Comparison of ENCODE assay signal across 9 cellular contexts in the genomic region with DNA sequence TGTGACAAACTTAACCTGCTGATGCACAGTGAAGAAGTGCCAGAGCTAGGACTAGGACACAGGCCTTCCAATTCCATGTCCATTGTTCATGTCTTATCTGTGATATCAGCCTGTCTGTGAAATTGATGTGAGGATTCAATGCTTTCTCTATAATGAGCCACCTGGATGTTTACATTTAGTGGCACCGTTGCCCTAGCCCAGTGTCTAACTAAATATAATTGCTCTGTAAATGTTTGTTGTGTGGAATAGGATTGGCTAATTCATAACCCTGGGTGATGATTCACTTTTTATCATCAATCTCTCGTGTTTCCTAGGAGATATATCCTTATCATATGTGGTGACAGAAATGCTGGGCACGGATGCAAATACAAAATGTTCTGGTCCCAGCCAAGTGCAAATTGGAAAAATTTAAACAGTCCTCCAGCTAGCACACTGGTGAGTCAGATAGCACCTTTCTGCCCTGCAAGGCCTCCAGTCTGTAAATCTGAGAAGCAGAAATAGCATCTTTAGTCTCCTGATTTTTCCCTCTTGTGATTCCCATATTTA. TPM values are rescaled to one million over a fixed set of nuclear protein-coding genes. Genes with fewer than 3 reads are reported as not detected.
DNase-seq lines count a peak whose midpoint lies in the region; ATAC-seq and TF ChIP-seq lines count a peak whose summit lies in the region.
"Had no signal": no experiment of that assay in that cellular context is flagged by ENCODE, and none has a peak within 500 bp of the region (broad histone marks: within the 10 kb centered on the region; RNA-seq: fewer than 3 reads in every experiment).

No MANE protein-coding gene starts in this region.

- TF ChIP-seq CTCF in foreskin fibroblast (IDR thresholded peaks at IDR 0.05; ENCODE audit: low read depth, low read length) (no peak), MM.1S (IDR thresholded peaks at IDR 0.05; ENCODE audit: low read length) (no peak)

- intact Hi-C loops in sciatic nerve (cut with DNase I), result no loop called here

- H3K4me1 ChIP-seq in MM.1S (ENCODE audit: low read length), result no peaks in the 10 kb centered on the region

- H3K4me2 ChIP-seq in MM.1S (ENCODE audit: low read depth, low read length), result no peak overlapping the region

- H3K9me3 ChIP-seq in MG63 (peaks cover 4% of the 10 kb centered on the region; the same call in 1 of the 2 replicates), MM.1S (replicated peaks; ENCODE audit: insufficient read depth, low read length) (no peaks in the 10 kb centered on the region)

- no peak overlapping the region for H3K4me3 ChIP-seq in MG63
- no peak overlapping the region for H3K4me3 ChIP-seq in foreskin fibroblast (ENCODE audit: low read depth in 1 of 2, low read length in 2 of 2)
- no peak overlapping the region for H3K4me3 ChIP-seq in MM.1S (ENCODE audit: low read length)

- H3K36me3 ChIP-seq in MG63 (no peaks in the 10 kb centered on the region), MM.1S (replicated peaks; ENCODE audit: insufficient read depth, low read length) (no peaks in the 10 kb centered on the region)

- no peak for ATAC-seq in sciatic nerve

- no peak overlapping the region for H3K9ac ChIP-seq in MM.1S (ENCODE audit: low read length)

- H3K27ac ChIP-seq in MM.1S (ENCODE audit: low read length), result no peak overlapping the region

- H2AFZ ChIP-seq in MM.1S (ENCODE audit: low read length), result no peak overlapping the region

- DNase-seq in Ammon's horn (ENCODE audit: low spot score), result peak; percentile 14
- DNase-seq in MG63, result peak; percentile 63
- peak; percentile 40 for DNase-seq in RKO (ENCODE audit: low spot score)
- DNase-seq in foreskin fibroblast, result peak; percentile 85
- DNase-seq in sciatic nerve (ENCODE audit: low spot score), result no peak
- no peak for DNase-seq in MM.1S
- no peak for DNase-seq in SKM-1 (lab: John Stamatoyannopoulos, UW; ENCODE audit: unreplicated experiment)
- no peak for DNase-seq in ureter (ENCODE audit: low spot score)
- DNase-seq: mesendoderm had no signal

- no peaks in the 10 kb centered on the region for H3F3A ChIP-seq in MM.1S (ENCODE audit: insufficient read depth, low read length)

- H4K20me1 ChIP-seq in MM.1S (ENCODE audit: insufficient read depth, low read length), result no peaks in the 10 kb centered on the region

- H3K9me2 ChIP-seq in MM.1S (replicated peaks; ENCODE audit: insufficient read depth, low read length), result no peaks in the 10 kb centered on the region

- no peaks in the 10 kb centered on the region for H3K79me2 ChIP-seq in MM.1S (ENCODE audit: low read length)

- H3K27me3 ChIP-seq in MG63 (no peaks in the 10 kb centered on the region), MM.1S (replicated peaks; ENCODE audit: insufficient read depth, low read length) (no peaks in the 10 kb centered on the region)

RNA-seq across cellular contexts. Expression of a gene that starts 46.9 kb away (rescaled TPM):
- 224 and 362 TPM in 2 replicates for total RNA-seq in MG63 (2014; rRNA removed; shearing (Covaris generic); ENCODE audit: low replicate concordance)
- total RNA-seq in sciatic nerve (67.8 TPM), ureter (68.4 TPM)

Comparison
In these comparisons a context has a peak if more than half of its experiments do, and no peak if none do; other contexts are left out.
1. DNase-seq: peak in Ammon's horn (single experiment), MG63 (single experiment), RKO (single experiment) and foreskin fibroblast (2 of 2); none in sciatic nerve (single experiment), MM.1S (single experiment), SKM-1 (single experiment) and ureter (single experiment).